Comparison of ENCODE assay signal across 7 cellular contexts in the genomic region with DNA sequence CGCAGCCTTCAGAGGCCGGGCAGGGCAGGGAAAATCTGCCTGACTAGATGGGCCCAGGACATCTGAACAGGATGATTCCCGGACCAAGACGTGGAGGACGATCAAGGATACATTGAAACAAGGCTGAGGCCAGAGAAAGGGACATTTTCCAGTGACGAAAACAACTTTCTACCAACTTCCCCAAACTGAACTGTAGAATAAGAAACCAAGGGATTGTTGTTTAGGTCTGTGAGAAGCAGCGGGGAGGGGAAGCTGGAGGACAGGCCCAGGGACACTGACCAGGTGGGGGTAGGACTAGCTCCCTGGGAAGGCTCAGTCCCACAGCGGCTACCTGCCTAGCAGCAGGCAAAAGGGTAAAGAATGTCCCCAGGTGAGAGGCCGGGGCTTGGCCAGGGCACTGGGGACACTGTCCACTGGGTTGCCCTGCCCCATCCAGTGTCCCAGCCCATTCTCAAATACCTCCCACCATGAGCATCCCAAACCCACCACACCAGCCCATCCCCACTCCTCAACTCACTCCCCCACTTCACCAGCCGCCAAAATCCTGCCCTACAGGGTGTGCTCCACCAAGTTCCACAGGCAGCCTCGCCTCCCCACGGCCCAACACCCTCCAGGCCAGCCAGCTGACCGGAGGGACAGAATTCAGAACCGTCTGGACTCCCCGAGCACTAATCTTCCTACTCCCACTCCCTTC. TPM values are rescaled to one million over a fixed set of nuclear protein-coding genes. Genes with fewer than 3 reads are reported as not detected.
DNase-seq lines count a peak whose midpoint lies in the region; ATAC-seq and TF ChIP-seq lines count a peak whose summit lies in the region.
"Had no signal": no experiment of that assay in that cellular context is flagged by ENCODE, and none has a peak within 500 bp of the region (broad histone marks: within the 10 kb centered on the region; RNA-seq: fewer than 3 reads in every experiment).

No MANE protein-coding gene starts in this region.

- no peak for TF ChIP-seq EP300 in suprapubic skin (IDR thresholded peaks at IDR 0.05)

- H3K27me3 Mint-ChIP-seq in endothelial cell (ENCODE audit: unreplicated experiment), result peaks cover 15% of the 10 kb centered on the region

- peaks cover 4% of the 10 kb centered on the region for H3K36me3 Mint-ChIP-seq in endothelial cell (ENCODE audit: low read depth, unreplicated experiment)

- DNase-seq in NAMALWA (ENCODE audit: low spot score) (peak; percentile 49), foreskin fibroblast (no peak), suprapubic skin (ENCODE audit: low spot score in 2 of 2) (no peak), endothelial cell (ENCODE audit: low spot score) (no peak)
- no peak for DNase-seq in activated CD4-positive, CD25-positive, alpha-beta regulatory T cell (lab: John Stamatoyannopoulos, UW)
- DNase-seq: activated T-cell treated with anti-CD3 and anti-CD28 coated beads, Interleukin-2, amount 50 U/mL, for 4 hours had no signal

- H3K4me1 Mint-ChIP-seq in endothelial cell (ENCODE audit: unreplicated experiment), result peaks cover 27% of the 10 kb centered on the region

- H3K4me3 ChIP-seq in foreskin fibroblast (ENCODE audit: low read depth in 1 of 2, low read length in 2 of 2), result peak overlapping the region; percentile 97 to 98
- peak overlapping the region; percentile 92 for H3K4me3 ChIP-seq in suprapubic skin

- under 1% methylated on average over 15 of the region's 15 CpGs for WGBS in suprapubic skin

- TF ChIP-seq CTCF in foreskin fibroblast (IDR thresholded peaks at IDR 0.05; ENCODE audit: low read depth, low read length) (no peak), suprapubic skin (IDR thresholded peaks at IDR 0.05) (no peak), endothelial cell (IDR thresholded peaks at IDR 0.05; ENCODE audit: unreplicated experiment) (no peak)

- no peaks in the 10 kb centered on the region for H3K27me3 ChIP-seq in suprapubic skin

- ATAC-seq in HG02763 (IDR thresholded peaks at IDR 0.05; ENCODE audit: unreplicated experiment), result no peak

- no peak overlapping the region for H3K4me3 Mint-ChIP-seq in endothelial cell (ENCODE audit: unreplicated experiment)
- H3K4me3 Mint-ChIP-seq: activated T-cell treated with anti-CD3 and anti-CD28 coated beads, Interleukin-2, amount 50 U/mL, for 4 hours had no signal

- H3K4me1 ChIP-seq in suprapubic skin, result peaks cover 75% of the 10 kb centered on the region

- no peaks in the 10 kb centered on the region for H3K36me3 ChIP-seq in suprapubic skin

- no peaks in the 10 kb centered on the region for H3K9me3 Mint-ChIP-seq in endothelial cell (ENCODE audit: unreplicated experiment)
- H3K9me3 Mint-ChIP-seq: activated T-cell treated with anti-CD3 and anti-CD28 coated beads, Interleukin-2, amount 50 U/mL, for 4 hours had no signal

- TF ChIP-seq POLR2A in suprapubic skin (IDR thresholded peaks at IDR 0.05), result no peak

- H3K9me3 ChIP-seq in suprapubic skin, result no peaks in the 10 kb centered on the region

- peak overlapping the region; percentile 99 for H3K27ac ChIP-seq in suprapubic skin

- H3K27ac Mint-ChIP-seq in endothelial cell (ENCODE audit: unreplicated experiment), result no peak overlapping the region

RNA-seq across cellular contexts. Expression of gene TNFRSF1A, which starts 1.0 kb away (rescaled TPM):
- 100 to 1,000 TPM; 276 to 352 (median 281) TPM for total RNA-seq in suprapubic skin
- total RNA-seq in endothelial cell (ENCODE audit: unreplicated experiment), result 125 TPM

RNA-seq across cellular contexts. Expression of gene PLEKHG6, which starts 30.4 kb away (rescaled TPM):
- total RNA-seq in suprapubic skin (10 to 100 TPM; 12.4 to 29.9 (median 27.8) TPM), endothelial cell (ENCODE audit: unreplicated experiment) (1.9 TPM)
- total RNA-seq: activated T-cell treated with anti-CD3 and anti-CD28 coated beads, Interleukin-2, amount 50 U/mL, for 4 hours had no signal

RNA-seq across cellular contexts. Expression of gene SCNN1A, which starts 34.5 kb away (rescaled TPM):
- 100 to 1,000 TPM in 1 of 4 donors, 10 to 100 TPM in 3; 74.2 to 143 (median 93.7) TPM for total RNA-seq in suprapubic skin
- 2.2 TPM for total RNA-seq in endothelial cell (ENCODE audit: unreplicated experiment)

RNA-seq across cellular contexts. Expression of gene LTBR, which starts 43.1 kb away (rescaled TPM):
- total RNA-seq in suprapubic skin (100 to 1,000 TPM; 157 to 297 (median 204) TPM), endothelial cell (ENCODE audit: unreplicated experiment) (40.3 TPM)

Comparison
In these comparisons a context has a peak if more than half of its experiments do, and no peak if none do; other contexts are left out.
1. RNA of gene SCNN1A, which starts 34.5 kb away (total RNA-seq): 74.2 to 143 TPM in suprapubic skin; 2.2 TPM in endothelial cell (single experiment); every median in the first group is over 10 times any median in the second.